ENCODE assay signal across 8 cellular contexts in genomic region chr2:152036611-152037469, GRCh38.
DNase-seq lines count a peak whose midpoint lies in the region; ATAC-seq and TF ChIP-seq lines count a peak whose summit lies in the region.

No MANE protein-coding gene starts in this region.

- ATAC-seq in GM18519 (IDR thresholded peaks at IDR 0.05; ENCODE audit: low FRiP score, unreplicated experiment) (peak; percentile 84), HG03066 (IDR thresholded peaks at IDR 0.05; ENCODE audit: low read depth, unreplicated experiment) (peak; percentile 83)

- no peak overlapping the region for H3K4me3 ChIP-seq in AG10803 (ENCODE audit: low read length)

- peak; percentile 91 for TF ChIP-seq CTCF in AG10803 (conservative IDR thresholded peaks at IDR 0.05; ENCODE audit: low read length)

- DNase-seq in AG10803 (ENCODE audit: low read depth) (peak; percentile 67), NCI-H2196 treated with DMSO at 0.1 percent for 48 hours (lab: John Stamatoyannopoulos, UW; ENCODE audit: unreplicated experiment) (peak; percentile 19), dedifferentiated amniotic fluid mesenchymal stem cell (ENCODE audit: extremely low spot score) (peak; percentile 56), medulla oblongata (ENCODE audit: extremely low spot score) (peak; percentile 90)
- DNase-seq in activated CD4-positive, alpha-beta T cell treated with anti-CD3 and anti-CD28 coated beads for 24 hours (ENCODE audit: low read depth in 2 of 2): peak; percentile 22 to 30
- peak; percentile 11 to 19 for DNase-seq in stimulated activated CD8-positive, alpha-beta memory T cell treated with anti-CD3 and anti-CD28 coated beads, Interleukin-15, amount 100 ng/mL, for 4 hours (ENCODE audit: low read depth in 2 of 2)

Comparison
In these comparisons a context has a peak if more than half of its experiments do, and no peak if none do; other contexts are left out.
1. DNase-seq: peak in every context shown above with its lines; median percentile 90 in medulla oblongata; 67 in AG10803; 56 in dedifferentiated amniotic fluid mesenchymal stem cell; 26 in activated CD4-positive, alpha-beta T cell treated with anti-CD3 and anti-CD28 coated beads for 24 hours; 19 in NCI-H2196 treated with DMSO at 0.1 percent for 48 hours; 15 in stimulated activated CD8-positive, alpha-beta memory T cell treated with anti-CD3 and anti-CD28 coated beads, Interleukin-15, amount 100 ng/mL, for 4 hours.